In genomic region chr17:28728364-28729200, GRCh38 we compare ENCODE assay signal across 1 cellular context.
A peak's percentile ranks its signal among the peaks of the same experiment; 100 is the strongest.
TF ChIP-seq lines count a peak whose summit lies in the region.

Gene NEK8 (plus strand): TSS chr17:28728788. CDS start chr17:28728814, 26 bp downstream.

TF ChIP-seq in HepG2, 621 proteins besides CTCF, POLR2A, EP300 and RAD21 (continued from another document and continues in another):
- TF ChIP-seq ZNF687 (CRISPR knock-in tag; IDR thresholded peaks at IDR 0.05) (peak; percentile 76), PPARG (CRISPR knock-in tag; conservative IDR thresholded peaks at IDR 0.05) (peak; percentile 43; the same call in 1 of the 2 replicates), ZNF607 (CRISPR knock-in tag; IDR thresholded peaks at IDR 0.05; ENCODE audit: borderline replicate concordance) (peak; percentile 5), CEBPB (IDR thresholded peaks at IDR 0.05; ENCODE audit: borderline replicate concordance, low read depth, low read length) (no peak), ZNF225 (CRISPR knock-in tag; IDR thresholded peaks at IDR 0.05) (no peak), ZBTB40 (IDR thresholded peaks at IDR 0.05) (no peak), ZBTB40 (CRISPR knock-in tag; IDR thresholded peaks at IDR 0.05) (no peak), ZNF879 (CRISPR knock-in tag; IDR thresholded peaks at IDR 0.05) (no peak), ZHX1 (CRISPR knock-in tag; IDR thresholded peaks at IDR 0.05; ENCODE audit: low read depth) (no peak), PRDM15 (CRISPR knock-in tag; IDR thresholded peaks at IDR 0.05) (peak; percentile 30; the same call in 1 of the 2 replicates)
- TF ChIP-seq, protein P1, sequence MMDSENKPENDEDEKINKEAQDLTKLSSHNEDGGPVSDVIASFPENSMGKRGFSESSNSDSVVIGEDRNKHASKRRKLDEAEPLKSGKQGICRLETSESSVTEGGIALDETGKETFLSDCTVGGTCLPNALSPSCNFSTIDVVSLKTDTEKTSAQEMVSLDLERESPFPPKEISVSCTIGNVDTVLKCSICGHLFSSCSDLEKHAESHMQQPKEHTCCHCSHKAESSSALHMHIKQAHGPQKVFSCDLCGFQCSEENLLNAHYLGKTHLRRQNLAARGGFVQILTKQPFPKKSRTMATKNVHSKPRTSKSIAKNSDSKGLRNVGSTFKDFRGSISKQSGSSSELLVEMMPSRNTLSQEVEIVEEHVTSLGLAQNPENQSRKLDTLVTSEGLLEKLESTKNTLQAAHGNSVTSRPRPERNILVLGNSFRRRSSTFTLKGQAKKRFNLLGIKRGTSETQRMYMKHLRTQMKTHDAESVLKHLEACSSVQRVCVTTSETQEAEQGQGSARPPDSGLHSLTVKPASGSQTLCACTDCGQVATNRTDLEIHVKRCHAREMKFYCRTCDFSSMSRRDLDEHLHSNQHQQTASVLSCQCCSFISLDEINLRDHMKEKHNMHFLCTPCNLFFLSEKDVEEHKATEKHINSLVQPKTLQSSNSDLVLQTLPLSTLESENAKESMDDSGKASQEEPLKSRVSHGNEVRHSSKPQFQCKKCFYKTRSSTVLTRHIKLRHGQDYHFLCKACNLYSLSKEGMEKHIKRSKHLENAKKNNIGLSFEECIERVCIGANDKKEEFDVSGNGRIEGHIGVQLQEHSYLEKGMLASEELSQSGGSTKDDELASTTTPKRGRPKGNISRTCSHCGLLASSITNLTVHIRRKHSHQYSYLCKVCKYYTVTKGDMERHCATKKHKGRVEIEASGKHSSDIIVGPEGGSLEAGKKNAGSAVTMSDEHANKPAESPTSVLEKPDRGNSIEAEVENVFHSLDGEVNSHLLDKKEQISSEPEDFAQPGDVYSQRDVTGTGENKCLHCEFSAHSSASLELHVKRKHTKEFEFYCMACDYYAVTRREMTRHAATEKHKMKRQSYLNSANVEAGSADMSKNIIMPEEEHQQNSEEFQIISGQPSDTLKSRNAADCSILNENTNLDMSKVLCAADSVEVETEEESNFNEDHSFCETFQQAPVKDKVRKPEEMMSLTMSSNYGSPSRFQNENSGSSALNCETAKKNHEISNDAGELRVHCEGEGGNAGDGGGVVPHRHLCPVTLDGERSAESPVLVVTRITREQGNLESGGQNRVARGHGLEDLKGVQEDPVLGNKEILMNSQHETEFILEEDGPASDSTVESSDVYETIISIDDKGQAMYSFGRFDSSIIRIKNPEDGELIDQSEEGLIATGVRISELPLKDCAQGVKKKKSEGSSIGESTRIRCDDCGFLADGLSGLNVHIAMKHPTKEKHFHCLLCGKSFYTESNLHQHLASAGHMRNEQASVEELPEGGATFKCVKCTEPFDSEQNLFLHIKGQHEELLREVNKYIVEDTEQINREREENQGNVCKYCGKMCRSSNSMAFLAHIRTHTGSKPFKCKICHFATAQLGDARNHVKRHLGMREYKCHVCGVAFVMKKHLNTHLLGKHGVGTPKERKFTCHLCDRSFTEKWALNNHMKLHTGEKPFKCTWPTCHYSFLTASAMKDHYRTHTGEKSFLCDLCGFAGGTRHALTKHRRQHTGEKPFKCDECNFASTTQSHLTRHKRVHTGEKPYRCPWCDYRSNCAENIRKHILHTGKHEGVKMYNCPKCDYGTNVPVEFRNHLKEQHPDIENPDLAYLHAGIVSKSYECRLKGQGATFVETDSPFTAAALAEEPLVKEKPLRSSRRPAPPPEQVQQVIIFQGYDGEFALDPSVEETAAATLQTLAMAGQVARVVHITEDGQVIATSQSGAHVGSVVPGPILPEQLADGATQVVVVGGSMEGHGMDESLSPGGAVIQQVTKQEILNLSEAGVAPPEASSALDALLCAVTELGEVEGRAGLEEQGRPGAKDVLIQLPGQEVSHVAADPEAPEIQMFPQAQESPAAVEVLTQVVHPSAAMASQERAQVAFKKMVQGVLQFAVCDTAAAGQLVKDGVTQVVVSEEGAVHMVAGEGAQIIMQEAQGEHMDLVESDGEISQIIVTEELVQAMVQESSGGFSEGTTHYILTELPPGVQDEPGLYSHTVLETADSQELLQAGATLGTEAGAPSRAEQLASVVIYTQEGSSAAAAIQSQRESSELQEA (CRISPR knock-in tag; IDR thresholded peaks at IDR 0.05; ENCODE audit: not compliant biosample characterization): no peak
